In the genomic region with DNA sequence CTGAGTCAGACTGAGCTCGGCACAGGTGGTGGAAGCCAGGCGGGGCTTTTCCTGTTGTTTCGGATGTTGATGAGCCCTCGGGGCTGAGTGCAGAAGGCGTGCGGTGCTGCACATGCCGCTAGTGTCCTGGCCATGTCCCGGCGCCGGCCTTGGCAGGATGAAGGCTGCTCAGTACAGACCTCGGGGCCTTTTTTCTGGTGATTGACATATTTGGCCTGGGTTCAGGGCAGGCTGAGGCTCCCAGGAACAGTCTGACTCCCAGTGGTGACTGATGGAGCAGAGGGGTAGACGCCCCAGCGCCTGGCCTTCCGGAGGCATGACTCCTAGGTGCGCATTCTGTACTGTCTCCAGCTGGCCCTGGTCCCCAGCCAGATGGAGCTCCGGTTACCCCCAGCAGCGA, we compare ENCODE assay signal across 2 cellular contexts. TPM values are rescaled to one million over a fixed set of nuclear protein-coding genes. Genes with fewer than 3 reads are reported as not detected.
"Had no signal": no experiment of that assay in that cellular context is flagged by ENCODE, and none has a peak within 500 bp of the region (broad histone marks: within the 10 kb centered on the region; RNA-seq: fewer than 3 reads in every experiment).

No MANE protein-coding gene starts in this region.

RNA-seq across cellular contexts. Expression of a gene that starts 8.8 kb away (rescaled TPM):
- total RNA-seq: hepatocyte had no signal
- polyA plus RNA-seq: cardiac muscle cell had no signal
